In genomic region chr11:95923441-95923729, GRCh38 we compare ENCODE assay signal across 8 cellular contexts.
DNase-seq lines count a peak whose midpoint lies in the region; ATAC-seq and TF ChIP-seq lines count a peak whose summit lies in the region.

No MANE protein-coding gene starts in this region.

- H2AFZ ChIP-seq in DND-41 (ENCODE audit: low read depth, low read length) (peak overlapping the region; percentile 74), neuron (ENCODE audit: low read depth, low read length) (peak overlapping the region; percentile 66)

- no peak for DNase-seq in DND-41
- DNase-seq in NCI-H69 (lab: John Stamatoyannopoulos, UW): peak; percentile 57
- no peak for DNase-seq in effector memory CD4-positive, alpha-beta T cell
- no peak for DNase-seq in stimulated activated CD8-positive, alpha-beta memory T cell treated with anti-CD3 and anti-CD28 coated beads, Interleukin-4, amount 100 ng/mL, for 48 hours
- DNase-seq in GDM1 (lab: John Stamatoyannopoulos, UW): no peak
- no peak for DNase-seq in DMS79 (lab: John Stamatoyannopoulos, UW)

- H3K4me3 ChIP-seq in DND-41 (ENCODE audit: low read depth in 1 of 2, low read length in 2 of 2) (peak overlapping the region; percentile 63 to 64), neuron (ENCODE audit: low read length) (peak overlapping the region; percentile 69)
- H3K4me3 ChIP-seq in effector memory CD4-positive, alpha-beta T cell (ENCODE audit: insufficient read depth, low read depth, low read length, poor library complexity, severe bottlenecking): peak overlapping the region; percentile 90

- H3K4me1 ChIP-seq in DND-41 (ENCODE audit: insufficient read depth, low read length): peaks cover 33% of the 10 kb centered on the region
- peaks cover 5% of the 10 kb centered on the region for H3K4me1 ChIP-seq in effector memory CD4-positive, alpha-beta T cell (ENCODE audit: control insufficient read depth, insufficient read depth, low read length, poor library complexity, severe bottlenecking)
- peaks cover 20% of the 10 kb centered on the region for H3K4me1 ChIP-seq in neuron (ENCODE audit: insufficient read depth, low read length)

- H3K79me2 ChIP-seq in DND-41 (ENCODE audit: insufficient read depth, low read length): peaks cover 67% of the 10 kb centered on the region

- TF ChIP-seq CTCF in DND-41 (IDR thresholded peaks at IDR 0.05; ENCODE audit: borderline replicate concordance, extremely low read depth, low read length, poor library complexity, severe bottlenecking): no peak

- ATAC-seq in DND-41 (ENCODE audit: insufficient read depth, low read depth): peak; percentile 18; the same call in 2 of the 3 replicates
- no peak for ATAC-seq in GM19397 (IDR thresholded peaks at IDR 0.05; ENCODE audit: unreplicated experiment)

- no peaks in the 10 kb centered on the region for H3K9me3 ChIP-seq in DND-41 (ENCODE audit: insufficient read depth, low read length, severe bottlenecking)
- H3K9me3 ChIP-seq in effector memory CD4-positive, alpha-beta T cell (ENCODE audit: control insufficient read depth, low read length): no peaks in the 10 kb centered on the region
- H3K9me3 ChIP-seq in neuron (ENCODE audit: low read length): no peaks in the 10 kb centered on the region

- H3K4me2 ChIP-seq in DND-41 (ENCODE audit: insufficient read depth, low read length): peak overlapping the region; percentile 81

- peaks cover 5% of the 10 kb centered on the region; the same call in 1 of the 2 replicates for H4K20me1 ChIP-seq in DND-41 (ENCODE audit: insufficient read depth, low read length)

- H3K36me3 ChIP-seq in DND-41 (ENCODE audit: insufficient read depth, low read length) (no peaks in the 10 kb centered on the region; the same call in 1 of the 2 replicates), neuron (ENCODE audit: insufficient read depth, low read length) (no peaks in the 10 kb centered on the region)
- no peaks in the 10 kb centered on the region for H3K36me3 ChIP-seq in effector memory CD4-positive, alpha-beta T cell (ENCODE audit: control insufficient read depth, insufficient read depth, low read length)

- H3K27ac ChIP-seq in DND-41 (ENCODE audit: low read length): peak overlapping the region; percentile 68
- H3K27ac ChIP-seq in effector memory CD4-positive, alpha-beta T cell (ENCODE audit: insufficient read depth, low read length, poor library complexity, severe bottlenecking): peak overlapping the region; percentile 51

- peak overlapping the region; percentile 88 for H3K9ac ChIP-seq in DND-41 (ENCODE audit: low read depth, low read length)

- H3K27me3 ChIP-seq in DND-41 (ENCODE audit: insufficient read depth, low read length, poor library complexity) (no peaks in the 10 kb centered on the region), neuron (ENCODE audit: insufficient read depth, low read length) (no peaks in the 10 kb centered on the region)
- no peaks in the 10 kb centered on the region for H3K27me3 ChIP-seq in effector memory CD4-positive, alpha-beta T cell (replicated peaks; ENCODE audit: control insufficient read depth, insufficient read depth, low read length, poor library complexity, severe bottlenecking)
